11 cellular contexts compared by ENCODE assay signal in the genomic region with DNA sequence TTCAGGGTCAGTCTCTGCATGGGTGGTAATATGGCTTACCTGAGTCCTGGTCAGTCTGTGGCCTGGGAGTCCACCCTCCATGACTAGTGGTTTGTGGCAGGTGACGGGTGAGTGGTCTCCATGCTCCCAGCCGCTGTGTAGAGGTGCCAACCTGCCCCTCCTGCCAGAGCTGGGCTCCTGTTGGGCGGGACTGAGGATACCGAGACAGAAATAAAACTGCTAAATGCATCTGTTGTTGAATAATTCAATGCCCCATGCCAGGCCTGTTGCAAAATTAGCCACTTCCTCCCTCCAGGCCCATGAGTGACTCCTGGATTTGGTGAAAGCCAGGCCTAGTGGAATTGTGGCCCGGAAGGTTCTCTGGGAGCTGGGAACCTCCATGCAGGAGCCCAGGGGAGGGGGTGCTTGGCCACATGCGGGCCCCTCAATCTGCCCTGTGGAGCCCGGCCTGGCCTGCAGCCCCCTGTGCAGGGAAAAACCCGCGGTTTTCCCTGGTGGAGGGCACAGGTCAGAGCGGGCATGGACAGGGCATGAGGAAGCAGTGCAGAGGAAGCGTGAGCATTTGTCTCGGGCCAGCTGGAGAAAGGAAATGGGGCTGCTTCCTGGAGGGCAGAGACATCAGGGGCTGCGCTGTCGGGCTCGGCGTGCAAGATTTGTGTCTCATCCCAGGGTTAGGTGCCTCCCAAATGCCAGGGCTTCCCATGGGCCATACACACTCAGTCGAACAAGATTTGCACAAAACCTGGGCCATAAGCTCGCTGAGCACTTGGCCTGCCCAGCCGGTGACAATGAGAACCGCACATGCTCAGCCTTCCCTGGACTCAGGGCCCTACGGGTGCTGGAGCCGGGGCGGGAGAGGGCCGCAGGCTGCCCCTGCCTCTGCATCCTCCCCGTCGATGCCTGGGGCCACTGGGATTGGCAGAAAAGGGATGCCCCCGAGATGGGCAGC.
A peak's percentile ranks its signal among the peaks of the same experiment; 100 is the strongest.
DNase-seq lines count a peak whose midpoint lies in the region; ATAC-seq, FAIRE-seq and TF ChIP-seq lines count a peak whose summit lies in the region.
"Had no signal": no experiment of that assay in that cellular context is flagged by ENCODE, and none has a peak within 500 bp of the region (broad histone marks: within the 10 kb centered on the region; RNA-seq: fewer than 3 reads in every experiment).

No MANE protein-coding gene starts in this region.

- no peak for TF ChIP-seq CTCF in K562 (IDR thresholded peaks at IDR 0.05 in 2 of 3, conservative IDR thresholded peaks at IDR 0.05 in 1 of 3; ENCODE audit: insufficient read depth in 2 of 3, low read depth in 1 of 3, low read length in 3 of 3)
- TF ChIP-seq CTCF in stomach (IDR thresholded peaks at IDR 0.05): no peak

- no peaks in the 10 kb centered on the region for H3K9me3 ChIP-seq in K562 (replicated peaks; ENCODE audit: control insufficient read depth, insufficient read depth, low read depth, low read length)
- H3K9me3 ChIP-seq in stomach: no peaks in the 10 kb centered on the region

- H3K27ac ChIP-seq in K562 (ENCODE audit: extremely low read depth, low read depth, low read length): no peak overlapping the region
- H3K27ac ChIP-seq in stomach: no peak overlapping the region
- H3K27ac ChIP-seq: hepatocyte had no signal

- in situ Hi-C loops in K562 (cut with MboI): loop anchor here (10.0 kb wide), 1 partner anchor 307 kb away; no protein-coding TSS in a partner anchor

- peaks cover 0 to 17% of the 10 kb centered on the region in 2 experiments; a peak in 2 of 5 replicates for H3K4me1 ChIP-seq in K562 (replicated peaks in 1 of 2; ENCODE audit: control insufficient read depth in 2 of 2, insufficient read depth in 2 of 2, low read length in 2 of 2)
- H3K4me1 ChIP-seq in stomach: peaks cover 0 to 14% (median 7%) of the 10 kb centered on the region in 4 donors

- no peak for TF ChIP-seq RAD21 in K562 (CRISPR knock-in tag; conservative IDR thresholded peaks at IDR 0.05 in 1 of 2, IDR thresholded peaks at IDR 0.05 in 1 of 2)

- H3K4me2 ChIP-seq in K562 (ENCODE audit: insufficient read depth, low read length): no peak overlapping the region
- H3K4me2 ChIP-seq: hepatocyte had no signal

- H4K20me1 ChIP-seq in K562 (replicated peaks; ENCODE audit: control insufficient read depth, insufficient read depth, low read length): peaks cover 13% of the 10 kb centered on the region; the same call in 1 of the 2 replicates

- POLR2A ChIA-PET in K562 (lab: Yijun Ruan, JAX): interaction anchor here (0.8 kb wide), 1 partner anchor 8 kb away, joined by 3 read pairs; no protein-coding TSS in a partner anchor

- TF ChIP-seq POLR2A in K562 (conservative IDR thresholded peaks at IDR 0.05) (no peak), stomach (IDR thresholded peaks at IDR 0.05) (no peak)

- no peak for FAIRE-seq in K562 (lab: Jason Lieb, UNC)

- CTCF ChIA-PET in K562 (lab: Yijun Ruan, JAX; ENCODE audit: low intra/inter-chr PET ratio): no interaction called here

- DNase-seq in H7: peak; percentile 40
- DNase-seq in K562 (ENCODE audit: extremely low read depth in 1 of 4, low spot score in 3 of 4): peak in 3 of 4 experiments; percentile 3 to 5 (median 4)
- DNase-seq in left lobe of liver (ENCODE audit: low spot score): no peak
- peak; percentile 24 for DNase-seq in stomach
- no peak for DNase-seq in NCI-H146 treated with DMSO at 0.1 percent for 48 hours (lab: John Stamatoyannopoulos, UW; ENCODE audit: unreplicated experiment)
- DNase-seq in hypothalamus (lab: John Stamatoyannopoulos, UW): no peak
- DNase-seq: DMS153, NCI-H446, SIG-M5 had no signal

- ATAC-seq in K562 (no peak), left lobe of liver (peak; percentile 15), GM21367 (IDR thresholded peaks at IDR 0.05; ENCODE audit: unreplicated experiment) (no peak)

- no peak overlapping the region for H2AFZ ChIP-seq in K562 (ENCODE audit: low read depth, low read length)
- H2AFZ ChIP-seq: hepatocyte had no signal

- peaks cover 4% of the 10 kb centered on the region for H3K27me3 ChIP-seq in H7 (ENCODE audit: control insufficient read depth, insufficient read depth, low read length)
- peaks cover 10 to 86% of the 10 kb centered on the region in 2 experiments for H3K27me3 ChIP-seq in K562 (ENCODE audit: control insufficient read depth in 2 of 2, insufficient read depth in 2 of 2, low read length in 2 of 2)
- H3K27me3 ChIP-seq in stomach: peaks cover 0 to 5% (median 0%) of the 10 kb centered on the region in 3 donors

- no TSS peak for BruUV-seq in K562 (replicated peaks; lab: Mats Ljungman, UMichigan)

- no peak overlapping the region for H3K9ac ChIP-seq in K562 (ENCODE audit: insufficient read depth in 1 of 2, low read depth in 2 of 2, low read length in 2 of 2)

- H3K9me1 ChIP-seq in K562 (ENCODE audit: control insufficient read depth, insufficient read depth, low read length): no peaks in the 10 kb centered on the region

- no peaks in the 10 kb centered on the region for H3K36me3 ChIP-seq in H7 (replicated peaks; ENCODE audit: control insufficient read depth, insufficient read depth, low read length)
- H3K36me3 ChIP-seq in K562 (ENCODE audit: control insufficient read depth, insufficient read depth, low read length): no peaks in the 10 kb centered on the region
- H3K36me3 ChIP-seq in stomach: no peaks in the 10 kb centered on the region

- no peaks in the 10 kb centered on the region for H3K79me2 ChIP-seq in K562 (ENCODE audit: control insufficient read depth, insufficient read depth, low read length)
- H3K79me2 ChIP-seq: hepatocyte had no signal

- 2% methylated on average over 27 of the region's 27 CpGs for WGBS in K562 (ENCODE audit: insufficient coverage, low coverage, missing lambda C conversion rate)
- 83 to 92% (median 86%) methylated on average over 22 to 27 of the region's 27 CpGs for WGBS in stomach, 5 donors

- TF ChIP-seq EP300 in K562 (IDR thresholded peaks at IDR 0.05; ENCODE audit: low read length): no peak
- no peak for TF ChIP-seq EP300 in stomach (IDR thresholded peaks at IDR 0.05)

- no peak overlapping the region for H3K4me3 ChIP-seq in H7 (ENCODE audit: insufficient read depth, low read depth, low read length)
- no peak overlapping the region for H3K4me3 ChIP-seq in K562
- H3K4me3 ChIP-seq in stomach: no peak overlapping the region
- H3K4me3 ChIP-seq: hepatocyte had no signal

- intact Hi-C loops in K562 (cut with micrococcal nuclease): no loop called here
- intact Hi-C loops in stomach (cut with DNase I; ENCODE audit: low total_unique reads): no loop called here

TF ChIP-seq in K562, 482 proteins besides CTCF, POLR2A, EP300 and RAD21:
- TF ChIP-seq ZFX (CRISPR knock-in tag; IDR thresholded peaks at IDR 0.05) (no peak), ZNF561 (CRISPR knock-in tag; conservative IDR thresholded peaks at IDR 0.05) (no peak), CTBP1 (IDR thresholded peaks at IDR 0.05; ENCODE audit: borderline replicate concordance) (no peak)

Comparison
In these comparisons a context has a peak if more than half of its experiments do, and no peak if none do; other contexts are left out.
1. DNase-seq: peak in H7 (single experiment), K562 (3 of 4) and stomach (single experiment); none in left lobe of liver (single experiment), NCI-H146 treated with DMSO at 0.1 percent for 48 hours (single experiment) and hypothalamus (0 of 51).